9 cellular contexts compared by ENCODE assay signal in genomic region chr5:65076251-65076869, GRCh38.
DNase-seq lines count a peak whose midpoint lies in the region; ATAC-seq and TF ChIP-seq lines count a peak whose summit lies in the region.
"Had no signal": no experiment of that assay in that cellular context is flagged by ENCODE, and none has a peak within 500 bp of the region (broad histone marks: within the 10 kb centered on the region; RNA-seq: fewer than 3 reads in every experiment).

No MANE protein-coding gene starts in this region.

- peak; percentile 28 for TF ChIP-seq CTCF in glutamatergic neuron (IDR thresholded peaks at IDR 0.05; ENCODE audit: partially characterized antibody, unreplicated experiment)

- ATAC-seq in HG02588 (IDR thresholded peaks at IDR 0.05; ENCODE audit: unreplicated experiment), result peak; percentile 79

- no peaks in the 10 kb centered on the region for H3K27me3 Mint-ChIP-seq in glutamatergic neuron (ENCODE audit: unreplicated experiment)

- peak; percentile 52 to 81 for DNase-seq in NCI-H524 (lab: John Stamatoyannopoulos, UW)
- DNase-seq in NCI-H524 treated with DMSO at 0.1 percent for 48 hours (lab: John Stamatoyannopoulos, UW), result no peak
- DNase-seq in NCI-H446 (lab: John Stamatoyannopoulos, UW), result peak; percentile 10 to 35
- peak; percentile 37 for DNase-seq in activated T-cell treated with anti-CD3 and anti-CD28 coated beads for 24 hours (ENCODE audit: low read depth)
- DNase-seq in glutamatergic neuron, result no peak
- peak; percentile 22 to 45 for DNase-seq in stimulated activated CD4-positive, alpha-beta T cell treated with anti-CD3 and anti-CD28 coated beads, Interleukin-15, amount 100 ng/mL, for 48 hours (ENCODE audit: low read depth in 2 of 2)
- DNase-seq in DMS153 (lab: John Stamatoyannopoulos, UW), result no peak

- H3K4me1 Mint-ChIP-seq in glutamatergic neuron (ENCODE audit: low read depth, unreplicated experiment), result peaks cover 22% of the 10 kb centered on the region

- H3K4me3 Mint-ChIP-seq in glutamatergic neuron (ENCODE audit: unreplicated experiment), result no peak overlapping the region
- H3K4me3 Mint-ChIP-seq: neural crest cell had no signal

- H3K36me3 Mint-ChIP-seq in glutamatergic neuron (ENCODE audit: unreplicated experiment), result no peaks in the 10 kb centered on the region

- no peak overlapping the region for H3K27ac Mint-ChIP-seq in glutamatergic neuron (ENCODE audit: unreplicated experiment)

- H3K9me3 Mint-ChIP-seq in glutamatergic neuron (ENCODE audit: unreplicated experiment), result peaks cover 2% of the 10 kb centered on the region
- H3K9me3 Mint-ChIP-seq: neural crest cell had no signal

Comparison
In these comparisons a context has a peak if more than half of its experiments do, and no peak if none do; other contexts are left out.
1. DNase-seq: peak in NCI-H524 (2 of 2), NCI-H446 (2 of 2), activated T-cell treated with anti-CD3 and anti-CD28 coated beads for 24 hours (single experiment) and stimulated activated CD4-positive, alpha-beta T cell treated with anti-CD3 and anti-CD28 coated beads, Interleukin-15, amount 100 ng/mL, for 48 hours (2 of 2); none in NCI-H524 treated with DMSO at 0.1 percent for 48 hours (single experiment), glutamatergic neuron (single experiment) and DMS153 (single experiment).